In genomic region chr18:24672165-24672950, GRCh38 we compare ENCODE assay signal across 13 cellular contexts.
DNase-seq lines count a peak whose midpoint lies in the region; ATAC-seq, FAIRE-seq and TF ChIP-seq lines count a peak whose summit lies in the region.
"Had no signal": no experiment of that assay in that cellular context is flagged by ENCODE, and none has a peak within 500 bp of the region (broad histone marks: within the 10 kb centered on the region; RNA-seq: fewer than 3 reads in every experiment).

No MANE protein-coding gene starts in this region.

- H3K27ac ChIP-seq in GM23338 (ENCODE audit: low read depth) (no peak overlapping the region), PC-3 (ENCODE audit: low read length) (no peak overlapping the region)
- H3K27ac ChIP-seq: thoracic aorta had no signal

- no peaks in the 10 kb centered on the region for H3K36me3 ChIP-seq in GM23338 (ENCODE audit: insufficient read depth)
- H3K36me3 ChIP-seq in PC-3 (ENCODE audit: low read depth, low read length), result no peaks in the 10 kb centered on the region
- H3K36me3 ChIP-seq: thoracic aorta had no signal

- H3K4me3 Mint-ChIP-seq in GM23338, result no peak overlapping the region
- H3K4me3 Mint-ChIP-seq: natural killer cell had no signal

- no peaks in the 10 kb centered on the region for H3K27me3 Mint-ChIP-seq in GM23338 (ENCODE audit: insufficient read depth, low read depth, poor library complexity)

- H3K9me3 Mint-ChIP-seq in GM23338, result no peaks in the 10 kb centered on the region
- H3K9me3 Mint-ChIP-seq: natural killer cell had no signal

- H3K9me3 ChIP-seq in PC-3 (ENCODE audit: low read length), result no peaks in the 10 kb centered on the region
- H3K9me3 ChIP-seq: Caco-2, thoracic aorta had no signal

- TF ChIP-seq CTCF in GM23338 (conservative IDR thresholded peaks at IDR 0.05; ENCODE audit: low read depth in 2 of 2) (peak; percentile 32 to 62; a peak in 3 of 4 replicates), PC-3 (conservative IDR thresholded peaks at IDR 0.05; ENCODE audit: low read depth, low read length) (no peak)

- DNase-seq in D341Med (ENCODE audit: low spot score) (peak; percentile 61), GM23338 (ENCODE audit: low spot score) (peak; percentile 14), NCI-H82 treated with DMSO at 0.1 percent for 48 hours (lab: John Stamatoyannopoulos, UW; ENCODE audit: unreplicated experiment) (peak; percentile 13), globus pallidus (ENCODE audit: low spot score) (peak; percentile 29), PC-3 (no peak), urothelium cell line (ENCODE audit: low spot score) (no peak)
- DNase-seq in stimulated activated CD4-positive, alpha-beta T cell treated with anti-CD3 and anti-CD28 coated beads, Interleukin-4, amount 100 ng/mL, for 1 hour, result no peak
- DNase-seq: activated CD4-positive, alpha-beta T cell treated with anti-CD3 and anti-CD28 coated beads for 48 hours; Caco-2; left colon; natural killer cell; small intestine had no signal

- H3F3A ChIP-seq in GM23338 (replicated peaks; ENCODE audit: low read depth) (no peaks in the 10 kb centered on the region), PC-3 (ENCODE audit: low read length, unreplicated experiment) (no peaks in the 10 kb centered on the region)

- POLR2A ChIA-PET in PC-3 (lab: Charles Lee; ENCODE audit: unreplicated experiment), result no interaction called here

- intact Hi-C loops in PC-3 (cut with micrococcal nuclease), result no loop called here

- H3K4me3 ChIP-seq in GM23338, result no peak overlapping the region
- no peak overlapping the region for H3K4me3 ChIP-seq in PC-3 (ENCODE audit: low read length)
- H3K4me3 ChIP-seq: thoracic aorta had no signal

- H3K79me2 ChIP-seq in GM23338 (replicated peaks; ENCODE audit: insufficient read depth) (no peaks in the 10 kb centered on the region), PC-3 (ENCODE audit: low read length) (no peaks in the 10 kb centered on the region)

- no peaks in the 10 kb centered on the region for H3K4me1 ChIP-seq in GM23338 (ENCODE audit: insufficient read depth)
- no peaks in the 10 kb centered on the region for H3K4me1 ChIP-seq in PC-3 (ENCODE audit: insufficient read depth, low read length)
- H3K4me1 ChIP-seq: Caco-2 had no signal

- no peak overlapping the region for H3K9ac ChIP-seq in PC-3 (ENCODE audit: low read length)

- peaks cover 3% of the 10 kb centered on the region; the same call in 2 of the 3 replicates for H3K4me1 Mint-ChIP-seq in GM23338
- H3K4me1 Mint-ChIP-seq: natural killer cell had no signal

- no TSS peak for BruUV-seq in PC-3 (replicated peaks; lab: Mats Ljungman, UMichigan)

- FAIRE-seq in urothelium cell line (lab: Jason Lieb, UNC), result no peak
- FAIRE-seq: small intestine had no signal

- H3K36me3 Mint-ChIP-seq in GM23338 (ENCODE audit: low read depth), result no peaks in the 10 kb centered on the region
- H3K36me3 Mint-ChIP-seq: natural killer cell had no signal

- H3K9me2 ChIP-seq in GM23338 (ENCODE audit: insufficient read depth) (0 out of 2 replicates have a peak, but pooled peaks cover 3% of the 10 kb centered on the region), PC-3 (replicated peaks; ENCODE audit: low read length) (no peaks in the 10 kb centered on the region)

- H3K27me3 ChIP-seq in GM23338 (ENCODE audit: insufficient read depth) (no peaks in the 10 kb centered on the region), PC-3 (ENCODE audit: low read length) (peaks cover 76% of the 10 kb centered on the region)

- CTCF ChIA-PET in PC-3 (lab: Charles Lee), result no interaction called here

- H2AFZ ChIP-seq in GM23338, result peak overlapping the region; percentile 28; the same call in 1 of the 2 replicates
- H2AFZ ChIP-seq in PC-3 (ENCODE audit: low read length), result no peak overlapping the region

- H3K4me2 ChIP-seq in GM23338 (no peak overlapping the region), PC-3 (ENCODE audit: low read length) (no peak overlapping the region)

- H4K20me1 ChIP-seq in GM23338 (replicated peaks; ENCODE audit: insufficient read depth), result no peaks in the 10 kb centered on the region
- no peaks in the 10 kb centered on the region for H4K20me1 ChIP-seq in PC-3 (ENCODE audit: low read length)

- ATAC-seq in GM23338, result no peak
- ATAC-seq in PC-3, result no peak
- ATAC-seq: left colon, natural killer cell had no signal

- H3K27ac Mint-ChIP-seq in GM23338, result no peak overlapping the region
- H3K27ac Mint-ChIP-seq: natural killer cell had no signal

TF ChIP-seq in GM23338, 12 proteins besides CTCF, POLR2A, EP300 and RAD21:
- TF ChIP-seq STAT1 (IDR thresholded peaks at IDR 0.05; ENCODE audit: unreplicated experiment), result no peak

Comparison
In these comparisons a context has a peak if more than half of its experiments do, and no peak if none do; other contexts are left out.
1. DNase-seq: peak in D341Med (single experiment), GM23338 (single experiment), NCI-H82 treated with DMSO at 0.1 percent for 48 hours (single experiment) and globus pallidus (single experiment); none in PC-3 (single experiment), urothelium cell line (single experiment) and stimulated activated CD4-positive, alpha-beta T cell treated with anti-CD3 and anti-CD28 coated beads, Interleukin-4, amount 100 ng/mL, for 1 hour (single experiment).